ENCODE assay signal across 18 cellular contexts in the genomic region with DNA sequence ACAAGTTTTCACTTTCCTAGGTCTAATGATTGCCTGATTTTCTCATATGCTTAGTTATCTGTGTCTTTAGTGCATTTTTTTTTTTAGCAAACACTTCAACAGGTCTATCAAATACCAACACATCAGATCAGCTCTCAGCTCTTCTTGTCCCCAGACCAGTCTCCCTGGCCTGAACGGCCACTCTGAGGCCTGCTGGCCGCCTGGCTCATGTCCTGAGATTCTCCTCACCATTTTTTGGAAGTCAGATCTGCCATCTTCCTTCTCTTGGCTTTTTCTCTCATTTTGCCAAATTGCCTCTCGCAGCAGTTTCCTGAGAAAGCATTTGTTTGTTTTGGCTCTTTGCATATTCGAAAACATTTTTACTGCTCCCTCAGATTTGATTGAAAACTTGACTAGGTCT. TPM values are rescaled to one million over a fixed set of nuclear protein-coding genes. Genes with fewer than 3 reads are reported as not detected.
DNase-seq lines count a peak whose midpoint lies in the region; ATAC-seq and TF ChIP-seq lines count a peak whose summit lies in the region.
"Had no signal": no experiment of that assay in that cellular context is flagged by ENCODE, and none has a peak within 500 bp of the region (broad histone marks: within the 10 kb centered on the region; RNA-seq: fewer than 3 reads in every experiment).

No MANE protein-coding gene starts in this region.

- H3K27me3 Mint-ChIP-seq in activated naive CD8-positive, alpha-beta T cell treated with anti-CD3 and anti-CD28 coated beads, Interleukin-2, amount 50 U/mL, for 24 hours = no peaks in the 10 kb centered on the region
- H3K27me3 Mint-ChIP-seq in stimulated activated naive B cell treated with anti-CD40 and anti-IgM and Interleukin-4, amounts not matched to agents 10 μg/mL and 1 μg/mL and 100 μg/mL, for 72 hours = no peaks in the 10 kb centered on the region
- H3K27me3 Mint-ChIP-seq: activated naive CD4-positive, alpha-beta T cell treated with anti-CD3 and anti-CD28 coated beads, Interleukin-2, amount 10 ng/mL, durations not matched to agents 7 days and 5 days had no signal

- no peak overlapping the region for H3K4me3 ChIP-seq in gastroesophageal sphincter
- H3K4me3 ChIP-seq: esophagus squamous epithelium, tibial artery had no signal

- H3K9me3 ChIP-seq in gastroesophageal sphincter = peaks cover 0 to 8% (median 0%) of the 10 kb centered on the region in 3 donors

- no peak for TF ChIP-seq CTCF in gastroesophageal sphincter (IDR thresholded peaks at IDR 0.05)

- no peak for TF ChIP-seq POLR2A in gastroesophageal sphincter (IDR thresholded peaks at IDR 0.05)

- 80 to 81% methylated on average over 4 of the region's 4 CpGs for WGBS in gastroesophageal sphincter (ENCODE audit: low coverage in 1 of 2), 2 donors

- peaks cover 0 to 73% (median 14%) of the 10 kb centered on the region in 3 donors for H3K4me1 ChIP-seq in gastroesophageal sphincter

- ATAC-seq in activated naive CD8-positive, alpha-beta T cell treated with anti-CD3 and anti-CD28 coated beads, Interleukin-2, amount 50 U/mL, for 24 hours = no peak
- ATAC-seq in stimulated activated naive B cell treated with anti-CD40 and anti-IgM and Interleukin-4, amounts not matched to agents 10 μg/mL and 1 μg/mL and 100 μg/mL, for 72 hours (replicated peaks) = no peak
- no peak for ATAC-seq in gastroesophageal sphincter
- no peak for ATAC-seq in HG03520 (IDR thresholded peaks at IDR 0.05; ENCODE audit: unreplicated experiment)
- ATAC-seq: left colon had no signal

- H3K4me3 Mint-ChIP-seq in activated naive CD8-positive, alpha-beta T cell treated with anti-CD3 and anti-CD28 coated beads, Interleukin-2, amount 50 U/mL, for 24 hours = no peak overlapping the region
- H3K4me3 Mint-ChIP-seq in stimulated activated naive B cell treated with anti-CD40 and anti-IgM and Interleukin-4, amounts not matched to agents 10 μg/mL and 1 μg/mL and 100 μg/mL, for 72 hours = peak overlapping the region; percentile 46 to 68
- H3K4me3 Mint-ChIP-seq: activated naive CD4-positive, alpha-beta T cell treated with anti-CD3 and anti-CD28 coated beads, Interleukin-2, amount 10 ng/mL, durations not matched to agents 7 days and 5 days had no signal

- H3K27ac ChIP-seq in gastroesophageal sphincter = no peak overlapping the region
- H3K27ac ChIP-seq: esophagus squamous epithelium had no signal

- in situ Hi-C loops in G401 (cut with HindIII; ENCODE audit: low sequenced_read_pairs) = no loop called here

- no peak for TF ChIP-seq EP300 in gastroesophageal sphincter (IDR thresholded peaks at IDR 0.05)

- peaks cover 3% of the 10 kb centered on the region for H3K9me3 Mint-ChIP-seq in activated naive CD8-positive, alpha-beta T cell treated with anti-CD3 and anti-CD28 coated beads, Interleukin-2, amount 50 U/mL, for 24 hours
- H3K9me3 Mint-ChIP-seq in stimulated activated naive B cell treated with anti-CD40 and anti-IgM and Interleukin-4, amounts not matched to agents 10 μg/mL and 1 μg/mL and 100 μg/mL, for 72 hours = peaks cover 0 to under 1% of the 10 kb centered on the region in 2 donors

- peak overlapping the region; percentile 7 for H3K27ac Mint-ChIP-seq in activated naive CD8-positive, alpha-beta T cell treated with anti-CD3 and anti-CD28 coated beads, Interleukin-2, amount 50 U/mL, for 24 hours
- no peak overlapping the region for H3K27ac Mint-ChIP-seq in stimulated activated naive B cell treated with anti-CD40 and anti-IgM and Interleukin-4, amounts not matched to agents 10 μg/mL and 1 μg/mL and 100 μg/mL, for 72 hours
- H3K27ac Mint-ChIP-seq: activated naive CD4-positive, alpha-beta T cell treated with anti-CD3 and anti-CD28 coated beads, Interleukin-2, amount 10 ng/mL, durations not matched to agents 7 days and 5 days had no signal

- H3K4me1 Mint-ChIP-seq in activated naive CD8-positive, alpha-beta T cell treated with anti-CD3 and anti-CD28 coated beads, Interleukin-2, amount 50 U/mL, for 24 hours = peaks cover 73% of the 10 kb centered on the region
- peaks cover 48 to 64% of the 10 kb centered on the region in 2 donors for H3K4me1 Mint-ChIP-seq in stimulated activated naive B cell treated with anti-CD40 and anti-IgM and Interleukin-4, amounts not matched to agents 10 μg/mL and 1 μg/mL and 100 μg/mL, for 72 hours

- peaks cover 25% of the 10 kb centered on the region for H3K36me3 Mint-ChIP-seq in activated naive CD8-positive, alpha-beta T cell treated with anti-CD3 and anti-CD28 coated beads, Interleukin-2, amount 50 U/mL, for 24 hours (ENCODE audit: low read depth)
- peaks cover 26 to 43% of the 10 kb centered on the region in 2 donors for H3K36me3 Mint-ChIP-seq in stimulated activated naive B cell treated with anti-CD40 and anti-IgM and Interleukin-4, amounts not matched to agents 10 μg/mL and 1 μg/mL and 100 μg/mL, for 72 hours

- H3K36me3 ChIP-seq in gastroesophageal sphincter = peaks cover 0 to 8% of the 10 kb centered on the region in 2 donors

- DNase-seq in G401 (ENCODE audit: low spot score) (peak; percentile 67), mesenteric fat pad (ENCODE audit: low spot score) (peak; percentile 57), NCI-H82 (lab: John Stamatoyannopoulos, UW) (no peak)
- DNase-seq in activated naive CD8-positive, alpha-beta T cell treated with anti-CD3 and anti-CD28 coated beads, Interleukin-2, amount 50 U/mL, for 24 hours = no peak
- no peak for DNase-seq in stimulated activated naive B cell treated with anti-CD40 and anti-IgM and Interleukin-4, amounts not matched to agents 10 μg/mL and 1 μg/mL and 100 μg/mL, for 72 hours
- DNase-seq: activated naive CD4-positive, alpha-beta T cell treated with anti-CD3 and anti-CD28 coated beads, Interleukin-2, amount 10 ng/mL, durations not matched to agents 7 days and 5 days; esophagus squamous epithelium; H7; left colon; NCI-H1105 treated with DMSO at 0.1 percent for 48 hours; NCI-H2107; NCI-H524; nucleus accumbens; right cardiac atrium; stimulated activated CD4-positive, alpha-beta T cell treated with anti-CD3 and anti-CD28 coated beads, Interleukin-15, amount 100 ng/mL, for 24 hours; tibial artery had no signal

- H3K27me3 ChIP-seq in gastroesophageal sphincter = no peaks in the 10 kb centered on the region
- H3K27me3 ChIP-seq: esophagus squamous epithelium, tibial artery had no signal

RNA-seq across cellular contexts. Expression of gene PPP2R2D, which starts 29.3 kb away (rescaled TPM):
- 32.2 and 57.5 TPM in 2 replicates for total RNA-seq in G401 (2014; rRNA removed; shearing (Covaris generic))
- total RNA-seq in mesenteric fat pad (27.4 TPM), gastroesophageal sphincter (10 to 100 TPM; 27.2 to 57.0 (median 44.1) TPM)

RNA-seq across cellular contexts. Expression of gene BNIP3, which starts 51.6 kb away (rescaled TPM):
- total RNA-seq in G401 (2014; rRNA removed; shearing (Covaris generic)) = 81.6 and 96.5 TPM in 2 replicates
- total RNA-seq in mesenteric fat pad (63.1 TPM), gastroesophageal sphincter (100 to 1,000 TPM in 1 of 4 donors, 10 to 100 TPM in 3; 53.5 to 102 (median 68.3) TPM)

Comparison
In these comparisons a context has a peak if more than half of its experiments do, and no peak if none do; other contexts are left out.
1. DNase-seq: peak in G401 (single experiment) and mesenteric fat pad (single experiment); none in activated naive CD8-positive, alpha-beta T cell treated with anti-CD3 and anti-CD28 coated beads, Interleukin-2, amount 50 U/mL, for 24 hours (single experiment), stimulated activated naive B cell treated with anti-CD40 and anti-IgM and Interleukin-4, amounts not matched to agents 10 μg/mL and 1 μg/mL and 100 μg/mL, for 72 hours (single experiment) and NCI-H82 (single experiment).